In genomic region chr12:108724054-108724889, GRCh38 we compare ENCODE assay signal across 8 cellular contexts. TPM values are rescaled to one million over a fixed set of nuclear protein-coding genes. Genes with fewer than 3 reads are reported as not detected.
DNase-seq lines count a peak whose midpoint lies in the region; ATAC-seq lines count a peak whose summit lies in the region.

No MANE protein-coding gene starts in this region.

- H3K27ac Mint-ChIP-seq in memory B cell: peak overlapping the region; percentile 73
- H3K27ac Mint-ChIP-seq in CD8-positive, alpha-beta memory T cell: peak overlapping the region in 3 of 8 donors; percentile 4 to 83 (median 20)

- POLR2A ChIA-PET in CD8-positive, alpha-beta memory T cell (lab: Charles Lee): no interaction called here

- H3K36me3 Mint-ChIP-seq in memory B cell: no peaks in the 10 kb centered on the region
- no peaks in the 10 kb centered on the region for H3K36me3 Mint-ChIP-seq in CD8-positive, alpha-beta memory T cell

- no peak overlapping the region for H3K27ac ChIP-seq in CD8-positive, alpha-beta memory T cell (ENCODE audit: low read depth, low read length)

- peaks cover 51% of the 10 kb centered on the region for H3K4me1 Mint-ChIP-seq in memory B cell
- peaks cover 18 to 34% (median 19%) of the 10 kb centered on the region in 3 donors for H3K4me1 Mint-ChIP-seq in CD8-positive, alpha-beta memory T cell

- H3K4me3 ChIP-seq in CD8-positive, alpha-beta memory T cell (ENCODE audit: low read length): no peak overlapping the region

- CTCF ChIA-PET in CD8-positive, alpha-beta memory T cell (lab: Charles Lee): interaction anchor here (1.8 kb wide), 1 partner anchor 59 kb away, joined by 5 read pairs; no protein-coding TSS in a partner anchor

- H3K27me3 ChIP-seq in CD8-positive, alpha-beta memory T cell (ENCODE audit: insufficient read depth, low read length, poor library complexity, severe bottlenecking): no peaks in the 10 kb centered on the region

- no peaks in the 10 kb centered on the region for H3K27me3 Mint-ChIP-seq in memory B cell
- H3K27me3 Mint-ChIP-seq in CD8-positive, alpha-beta memory T cell: peaks cover 0 to 3% of the 10 kb centered on the region in 2 donors

- H3K4me3 Mint-ChIP-seq in memory B cell: no peak overlapping the region
- H3K4me3 Mint-ChIP-seq in CD8-positive, alpha-beta memory T cell: peak overlapping the region in 1 of 7 donors; percentile 11

- ATAC-seq in memory B cell (ENCODE audit: low read depth) (peak; percentile 77), HG02970 (IDR thresholded peaks at IDR 0.05; ENCODE audit: low FRiP score, unreplicated experiment) (no peak)

- no peaks in the 10 kb centered on the region for H3K9me3 Mint-ChIP-seq in memory B cell
- no peaks in the 10 kb centered on the region for H3K9me3 Mint-ChIP-seq in CD8-positive, alpha-beta memory T cell

- DNase-seq in AML-193 (lab: John Stamatoyannopoulos, UW) (peak; percentile 39 to 63), Kasumi-1 (lab: John Stamatoyannopoulos, UW) (peak; percentile 70 to 75), astrocyte of the hippocampus (ENCODE audit: low read depth, low spot score) (peak; percentile 46), memory B cell (ENCODE audit: low spot score in 2 of 2) (no peak), islet precursor cell (no peak)
- DNase-seq in activated CD4-positive, CD25-positive, alpha-beta regulatory T cell (lab: John Stamatoyannopoulos, UW): no peak
- DNase-seq in CD8-positive, alpha-beta memory T cell: no peak

- no peaks in the 10 kb centered on the region for H3K36me3 ChIP-seq in CD8-positive, alpha-beta memory T cell (ENCODE audit: insufficient read depth, low read length)

- no peaks in the 10 kb centered on the region for H3K9me3 ChIP-seq in CD8-positive, alpha-beta memory T cell (ENCODE audit: low read length)

- H3K4me1 ChIP-seq in CD8-positive, alpha-beta memory T cell (ENCODE audit: insufficient read depth, low read length): no peaks in the 10 kb centered on the region

RNA-seq across cellular contexts. Expression of gene CORO1C, which starts 7.0 kb away (rescaled TPM):
- total RNA-seq in CD8-positive, alpha-beta memory T cell: 10 to 100 TPM; 45.8 to 49.1 TPM
- polyA plus RNA-seq in CD8-positive, alpha-beta memory T cell: 10.5 TPM

Comparison
In these comparisons a context has a peak if more than half of its experiments do, and no peak if none do; other contexts are left out.
1. DNase-seq: peak in AML-193 (2 of 2), Kasumi-1 (2 of 2) and astrocyte of the hippocampus (single experiment); none in memory B cell (0 of 2), activated CD4-positive, CD25-positive, alpha-beta regulatory T cell (0 of 4), islet precursor cell (single experiment) and CD8-positive, alpha-beta memory T cell (0 of 5).